In the genomic region with DNA sequence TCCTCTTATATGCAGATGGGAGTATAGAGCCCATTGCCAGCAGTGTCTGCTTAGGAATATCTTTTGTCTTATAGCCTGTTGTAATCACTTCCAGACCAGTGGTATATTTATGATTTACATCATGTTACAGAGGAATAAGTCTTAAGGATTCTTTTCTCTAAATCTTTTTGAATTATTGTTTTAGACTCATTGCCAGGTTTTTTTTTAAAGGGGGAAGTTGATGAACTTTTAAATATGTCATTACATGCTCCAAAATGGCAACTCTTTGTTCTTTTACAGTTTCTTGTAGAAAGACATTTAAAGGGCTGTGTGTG, we compare ENCODE assay signal across 1 cellular context.
TF ChIP-seq lines count a peak whose summit lies in the region.

No MANE protein-coding gene starts in this region.

TF ChIP-seq in WTC11, 78 proteins besides CTCF, POLR2A, EP300 and RAD21 (continued from another document):
- TF ChIP-seq, protein P1, sequence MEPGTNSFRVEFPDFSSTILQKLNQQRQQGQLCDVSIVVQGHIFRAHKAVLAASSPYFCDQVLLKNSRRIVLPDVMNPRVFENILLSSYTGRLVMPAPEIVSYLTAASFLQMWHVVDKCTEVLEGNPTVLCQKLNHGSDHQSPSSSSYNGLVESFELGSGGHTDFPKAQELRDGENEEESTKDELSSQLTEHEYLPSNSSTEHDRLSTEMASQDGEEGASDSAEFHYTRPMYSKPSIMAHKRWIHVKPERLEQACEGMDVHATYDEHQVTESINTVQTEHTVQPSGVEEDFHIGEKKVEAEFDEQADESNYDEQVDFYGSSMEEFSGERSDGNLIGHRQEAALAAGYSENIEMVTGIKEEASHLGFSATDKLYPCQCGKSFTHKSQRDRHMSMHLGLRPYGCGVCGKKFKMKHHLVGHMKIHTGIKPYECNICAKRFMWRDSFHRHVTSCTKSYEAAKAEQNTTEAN (CRISPR knock-in tag; IDR thresholded peaks at IDR 0.05): no peak
- no peak for TF ChIP-seq AFF4 (CRISPR knock-in tag; IDR thresholded peaks at IDR 0.05; ENCODE audit: borderline replicate concordance)
- TF ChIP-seq, protein P2, sequence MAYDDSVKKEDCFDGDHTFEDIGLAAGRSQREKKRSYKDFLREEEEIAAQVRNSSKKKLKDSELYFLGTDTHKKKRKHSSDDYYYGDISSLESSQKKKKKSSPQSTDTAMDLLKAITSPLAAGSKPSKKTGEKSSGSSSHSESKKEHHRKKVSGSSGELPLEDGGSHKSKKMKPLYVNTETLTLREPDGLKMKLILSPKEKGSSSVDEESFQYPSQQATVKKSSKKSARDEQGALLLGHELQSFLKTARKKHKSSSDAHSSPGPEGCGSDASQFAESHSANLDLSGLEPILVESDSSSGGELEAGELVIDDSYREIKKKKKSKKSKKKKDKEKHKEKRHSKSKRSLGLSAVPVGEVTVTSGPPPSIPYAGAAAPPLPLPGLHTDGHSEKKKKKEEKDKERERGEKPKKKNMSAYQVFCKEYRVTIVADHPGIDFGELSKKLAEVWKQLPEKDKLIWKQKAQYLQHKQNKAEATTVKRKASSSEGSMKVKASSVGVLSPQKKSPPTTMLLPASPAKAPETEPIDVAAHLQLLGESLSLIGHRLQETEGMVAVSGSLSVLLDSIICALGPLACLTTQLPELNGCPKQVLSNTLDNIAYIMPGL (CRISPR knock-in tag; IDR thresholded peaks at IDR 0.05): no peak
- TF ChIP-seq IRF1 (CRISPR knock-in tag; IDR thresholded peaks at IDR 0.05): no peak
- TF ChIP-seq TP53 (CRISPR knock-in tag; IDR thresholded peaks at IDR 0.05): no peak
- TF ChIP-seq PRDM15 (CRISPR knock-in tag; IDR thresholded peaks at IDR 0.05): no peak
